8 cellular contexts compared by ENCODE assay signal in the genomic region with DNA sequence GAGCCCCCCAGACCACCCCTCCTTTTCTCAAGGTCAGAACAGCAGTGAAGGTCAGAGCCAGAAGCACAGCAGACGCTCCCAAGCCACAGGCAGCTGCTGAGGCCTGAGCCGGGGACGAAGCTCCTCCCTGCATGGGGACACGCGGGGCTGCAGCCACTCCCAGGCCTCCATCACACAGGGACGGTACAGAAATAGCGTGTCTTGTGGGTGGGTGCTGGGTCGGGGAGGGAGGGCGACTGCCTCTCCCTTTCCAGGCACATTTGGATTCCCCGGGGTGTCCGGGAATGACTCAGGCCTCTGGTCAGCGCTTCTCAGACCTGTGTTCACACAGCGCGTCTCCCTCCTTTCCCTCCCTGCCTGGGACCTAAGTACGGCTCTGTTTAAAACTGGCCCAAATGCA. TPM values are rescaled to one million over a fixed set of nuclear protein-coding genes. Genes with fewer than 3 reads are reported as not detected.
DNase-seq lines count a peak whose midpoint lies in the region; ATAC-seq and TF ChIP-seq lines count a peak whose summit lies in the region.

No MANE protein-coding gene starts in this region.

- H3K27ac Mint-ChIP-seq in activated naive CD8-positive, alpha-beta T cell treated with anti-CD3 and anti-CD28 coated beads, Interleukin-2, amount 50 U/mL, for 24 hours = no peak overlapping the region
- H3K27ac Mint-ChIP-seq in stimulated activated memory B cell treated with anti-CD40 and anti-IgM and Interleukin-4, amounts not matched to agents 10 μg/mL and 1 μg/mL and 100 μg/mL, for 72 hours = no peak overlapping the region

- ATAC-seq in HG02870 (IDR thresholded peaks at IDR 0.05; ENCODE audit: unreplicated experiment) (peak; percentile 79), HG02840 (IDR thresholded peaks at IDR 0.05; ENCODE audit: low FRiP score, unreplicated experiment) (no peak), GM21447 (IDR thresholded peaks at IDR 0.05; ENCODE audit: unreplicated experiment) (no peak), HG03280 (IDR thresholded peaks at IDR 0.05; ENCODE audit: unreplicated experiment) (no peak)
- ATAC-seq in activated naive CD8-positive, alpha-beta T cell treated with anti-CD3 and anti-CD28 coated beads, Interleukin-2, amount 50 U/mL, for 24 hours = peak; percentile 18
- ATAC-seq in stimulated activated memory B cell treated with anti-CD40 and anti-IgM and Interleukin-4, amounts not matched to agents 10 μg/mL and 1 μg/mL and 100 μg/mL, for 72 hours = peak; percentile 52

- CTCF ChIA-PET in BJ (lab: Yijun Ruan, JAX) = interaction anchor here (0.7 kb wide), 1 partner anchor 8 kb away, joined by 3 read pairs; no protein-coding TSS in a partner anchor

- H3K4me3 ChIP-seq in BJ (ENCODE audit: low read depth, low read length) = no peak overlapping the region

- no peaks in the 10 kb centered on the region for H3K27me3 Mint-ChIP-seq in activated naive CD8-positive, alpha-beta T cell treated with anti-CD3 and anti-CD28 coated beads, Interleukin-2, amount 50 U/mL, for 24 hours
- no peaks in the 10 kb centered on the region for H3K27me3 Mint-ChIP-seq in stimulated activated memory B cell treated with anti-CD40 and anti-IgM and Interleukin-4, amounts not matched to agents 10 μg/mL and 1 μg/mL and 100 μg/mL, for 72 hours

- no peaks in the 10 kb centered on the region; the same call in 1 of the 2 replicates for H3K36me3 ChIP-seq in BJ (ENCODE audit: control insufficient read depth, insufficient read depth, low read length)

- POLR2A ChIA-PET in BJ (lab: Charles Lee) = interaction anchor here (0.6 to 1.1 kb wide), 5 partner anchors 10 to 138 kb away, joined by 3 to 19 read pairs (median 4); no protein-coding TSS in a partner anchor

- TF ChIP-seq CTCF in BJ (IDR thresholded peaks at IDR 0.05; ENCODE audit: insufficient read depth, low read depth, low read length) = no peak

- H3K27me3 ChIP-seq in BJ (ENCODE audit: control insufficient read depth, insufficient read depth, low read length) = no peaks in the 10 kb centered on the region

- peaks cover 64% of the 10 kb centered on the region for H3K4me1 Mint-ChIP-seq in activated naive CD8-positive, alpha-beta T cell treated with anti-CD3 and anti-CD28 coated beads, Interleukin-2, amount 50 U/mL, for 24 hours
- peaks cover 67% of the 10 kb centered on the region for H3K4me1 Mint-ChIP-seq in stimulated activated memory B cell treated with anti-CD40 and anti-IgM and Interleukin-4, amounts not matched to agents 10 μg/mL and 1 μg/mL and 100 μg/mL, for 72 hours

- H3K9me3 Mint-ChIP-seq in activated naive CD8-positive, alpha-beta T cell treated with anti-CD3 and anti-CD28 coated beads, Interleukin-2, amount 50 U/mL, for 24 hours = no peaks in the 10 kb centered on the region
- no peaks in the 10 kb centered on the region for H3K9me3 Mint-ChIP-seq in stimulated activated memory B cell treated with anti-CD40 and anti-IgM and Interleukin-4, amounts not matched to agents 10 μg/mL and 1 μg/mL and 100 μg/mL, for 72 hours

- DNase-seq in BJ (ENCODE audit: low read depth) (peak; percentile 88), hepatic stellate cell (ENCODE audit: low spot score) (peak; percentile 99)
- DNase-seq in activated naive CD8-positive, alpha-beta T cell treated with anti-CD3 and anti-CD28 coated beads, Interleukin-2, amount 50 U/mL, for 24 hours = no peak

- H3K36me3 Mint-ChIP-seq in activated naive CD8-positive, alpha-beta T cell treated with anti-CD3 and anti-CD28 coated beads, Interleukin-2, amount 50 U/mL, for 24 hours (ENCODE audit: low read depth) = peaks cover 2% of the 10 kb centered on the region
- H3K36me3 Mint-ChIP-seq in stimulated activated memory B cell treated with anti-CD40 and anti-IgM and Interleukin-4, amounts not matched to agents 10 μg/mL and 1 μg/mL and 100 μg/mL, for 72 hours = peaks cover 8% of the 10 kb centered on the region

- no peak overlapping the region for H3K4me3 Mint-ChIP-seq in activated naive CD8-positive, alpha-beta T cell treated with anti-CD3 and anti-CD28 coated beads, Interleukin-2, amount 50 U/mL, for 24 hours
- H3K4me3 Mint-ChIP-seq in stimulated activated memory B cell treated with anti-CD40 and anti-IgM and Interleukin-4, amounts not matched to agents 10 μg/mL and 1 μg/mL and 100 μg/mL, for 72 hours = no peak overlapping the region

RNA-seq across cellular contexts. Expression of a gene that starts 33.2 kb away (rescaled TPM):
- 24.7 and 31.4 TPM in 2 replicates for polyA plus RNA-seq in BJ (2011; rRNA removed)
- 21.7 and 24.6 TPM in 2 replicates for polyA minus RNA-seq in BJ (2011; rRNA and poly(A)+ RNA removed)

Comparison
In these comparisons a context has a peak if more than half of its experiments do, and no peak if none do; other contexts are left out.
1. ATAC-seq: peak in HG02870 (single experiment), activated naive CD8-positive, alpha-beta T cell treated with anti-CD3 and anti-CD28 coated beads, Interleukin-2, amount 50 U/mL, for 24 hours (single experiment) and stimulated activated memory B cell treated with anti-CD40 and anti-IgM and Interleukin-4, amounts not matched to agents 10 μg/mL and 1 μg/mL and 100 μg/mL, for 72 hours (single experiment); none in HG02840 (single experiment), GM21447 (single experiment) and HG03280 (single experiment).